ENCODE assay signal across 22 cellular contexts in genomic region chr1:58741689-58742553, GRCh38.
"Had no signal": no experiment of that assay in that cellular context is flagged by ENCODE, and none has a peak within 500 bp of the region (broad histone marks: within the 10 kb centered on the region; RNA-seq: fewer than 3 reads in every experiment).

No MANE protein-coding gene starts in this region.

- ATAC-seq: activated naive CD4-positive, alpha-beta T cell treated with anti-CD3 and anti-CD28 coated beads, Interleukin-2, amount 50 U/mL, for 72 hours; left cardiac atrium; mucosa of descending colon; naive thymus-derived CD8-positive, alpha-beta T cell; T-helper 17 cell had no signal

- H3K36me3 Mint-ChIP-seq: activated naive CD4-positive, alpha-beta T cell treated with anti-CD3 and anti-CD28 coated beads, Interleukin-2, amount 50 U/mL, for 72 hours; naive thymus-derived CD8-positive, alpha-beta T cell had no signal

- H3K9me3 ChIP-seq: mucosa of descending colon, psoas muscle, sigmoid colon had no signal

- H3K4me1 ChIP-seq: psoas muscle had no signal

- DNase-seq: activated CD4-positive, alpha-beta T cell treated with anti-CD3 and anti-CD28 coated beads, Interleukin-2, amount 10 ng/mL, durations not matched to agents 7 days and 5 days; activated CD4-positive, CD25-positive, alpha-beta regulatory T cell; activated effector memory CD4-positive, alpha-beta T cell treated with Interleukin-2 at 50 U/mL for 16 hours; activated T-cell treated with anti-CD3 and anti-CD28 coated beads, Interleukin-2, amount 50 U/mL, for 1 hour; amygdala; brain microvascular endothelial cell; cerebellar nuclear complex; dermis blood vessel endothelial cell; endodermal cell; erythroblast; left cardiac atrium; mucosa of descending colon; naive thymus-derived CD8-positive, alpha-beta T cell; occipital lobe; psoas muscle; sigmoid colon; stimulated activated CD4-positive, alpha-beta T cell treated with anti-CD3 and anti-CD28 coated beads, Interleukin-2, amount 100 ng/mL, for 48 hours; stimulated activated naive CD4-positive, alpha-beta T cell treated with Interleukin-2 at 50 U/mL for 16 hours; T-helper 17 cell; trophoblast cell had no signal

- H3K27ac ChIP-seq: brain microvascular endothelial cell, psoas muscle, sigmoid colon had no signal

- H3K27me3 ChIP-seq: brain microvascular endothelial cell, sigmoid colon had no signal

- H3K4me3 ChIP-seq: lung, mucosa of descending colon, psoas muscle, sigmoid colon had no signal

- H3K36me3 ChIP-seq: brain microvascular endothelial cell, sigmoid colon had no signal

- H3K9me3 Mint-ChIP-seq: activated CD4-positive, alpha-beta T cell treated with anti-CD3 and anti-CD28 coated beads, Interleukin-2, amount 10 ng/mL, durations not matched to agents 7 days and 5 days; activated naive CD4-positive, alpha-beta T cell treated with anti-CD3 and anti-CD28 coated beads, Interleukin-2, amount 50 U/mL, for 72 hours; naive thymus-derived CD8-positive, alpha-beta T cell had no signal

- H3K27ac Mint-ChIP-seq: activated CD4-positive, alpha-beta T cell treated with anti-CD3 and anti-CD28 coated beads, Interleukin-2, amount 10 ng/mL, durations not matched to agents 7 days and 5 days; activated naive CD4-positive, alpha-beta T cell treated with anti-CD3 and anti-CD28 coated beads, Interleukin-2, amount 50 U/mL, for 72 hours; endodermal cell; naive thymus-derived CD8-positive, alpha-beta T cell; T-helper 17 cell had no signal

- H3K4me3 Mint-ChIP-seq: activated CD4-positive, alpha-beta T cell treated with anti-CD3 and anti-CD28 coated beads, Interleukin-2, amount 10 ng/mL, durations not matched to agents 7 days and 5 days; endodermal cell; T-helper 17 cell had no signal
